Comparison of ENCODE assay signal across 8 cellular contexts in the genomic region with DNA sequence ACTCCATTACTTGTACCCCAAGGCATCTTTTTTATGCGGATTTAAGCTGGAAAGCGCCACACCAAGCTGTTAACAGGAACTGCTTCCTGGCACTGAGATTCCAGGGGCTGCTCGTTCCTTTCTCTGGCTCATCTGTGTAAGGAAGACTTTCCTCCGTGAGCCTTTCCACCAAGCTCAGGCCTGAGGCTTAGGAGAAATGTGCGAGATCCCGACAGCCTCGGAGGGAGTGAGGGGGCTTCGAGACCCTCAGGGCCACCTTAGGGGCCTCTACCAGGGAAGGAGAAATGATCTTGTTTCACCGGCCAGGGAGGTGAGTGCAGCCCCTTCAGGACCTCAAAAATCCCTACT. TPM values are rescaled to one million over a fixed set of nuclear protein-coding genes. Genes with fewer than 3 reads are reported as not detected.
DNase-seq lines count a peak whose midpoint lies in the region; ATAC-seq, FAIRE-seq and TF ChIP-seq lines count a peak whose summit lies in the region.

No MANE protein-coding gene starts in this region.

- POLR2A ChIA-PET in HEK293 (lab: Yijun Ruan, JAX) = interaction anchor here (1.5 kb wide), 1 partner anchor 42 kb away, joined by 5 read pairs; no protein-coding TSS in a partner anchor

- no peaks in the 10 kb centered on the region for H4K20me1 ChIP-seq in keratinocyte (ENCODE audit: control insufficient read depth, extremely low read depth, insufficient read depth, low read length)

- H3K27ac ChIP-seq in HEK293 (ENCODE audit: extremely low read depth, low read depth, low read length) = no peak overlapping the region; the same call in 1 of the 2 replicates
- H3K27ac ChIP-seq in keratinocyte (ENCODE audit: control insufficient read depth, insufficient read depth, low read length) = no peak overlapping the region

- no peaks in the 10 kb centered on the region for H3K27me3 ChIP-seq in keratinocyte (ENCODE audit: control insufficient read depth, extremely low read depth, insufficient read depth, low read length)

- intact Hi-C loops in left colon (cut with DNase I, micrococcal nuclease) = loop anchor here in 1 of 2 donors (5.0 kb wide), 2 partner anchors 185 to 310 kb away; no protein-coding TSS in a partner anchor

- CTCF ChIA-PET in HEK293 (lab: Yijun Ruan, JAX) = interaction anchor here (0.6 to 5.2 kb wide), 38 partner anchors 8 to 696 kb away, joined by 3 to 48 read pairs (median 4); a partner anchor contains a TSS

- peak overlapping the region; percentile 89 for H2AFZ ChIP-seq in keratinocyte (ENCODE audit: control insufficient read depth, low read length)

- no peaks in the 10 kb centered on the region for H3K9me3 ChIP-seq in HEK293 (ENCODE audit: control insufficient read depth, insufficient read depth, low read depth, low read length)
- H3K9me3 ChIP-seq in keratinocyte (ENCODE audit: control insufficient read depth, low read depth, low read length) = no peaks in the 10 kb centered on the region

- peaks cover 5 to 13% of the 10 kb centered on the region in 2 donors for H3K27me3 Mint-ChIP-seq in stimulated activated naive B cell treated with anti-CD40 and anti-IgM and Interleukin-4, amounts not matched to agents 10 μg/mL and 1 μg/mL and 100 μg/mL, for 72 hours

- peak overlapping the region; percentile 23 for H3K4me3 ChIP-seq in HEK293 (ENCODE audit: low read depth, low read length)
- H3K4me3 ChIP-seq in WI38 (ENCODE audit: low read depth, low read length) = peak overlapping the region; percentile 71
- peak overlapping the region; percentile 52 to 78 (median 69) for H3K4me3 ChIP-seq in keratinocyte (ENCODE audit: control insufficient read depth in 2 of 3, extremely low read depth in 1 of 3, insufficient read depth in 2 of 3, low read depth in 1 of 3, low read length in 3 of 3)

- peak overlapping the region; percentile 89 for H3K4me2 ChIP-seq in keratinocyte (ENCODE audit: control insufficient read depth, extremely low read depth, insufficient read depth, low read depth, low read length)

- H3K36me3 ChIP-seq in HEK293 (ENCODE audit: control insufficient read depth in 2 of 2, insufficient read depth in 1 of 2, low read length in 2 of 2) (no peaks in the 10 kb centered on the region), keratinocyte (ENCODE audit: control insufficient read depth in 2 of 2, extremely low read depth in 1 of 2, insufficient read depth in 2 of 2, low read length in 2 of 2) (no peaks in the 10 kb centered on the region)

- dilution Hi-C loops in keratinocyte (cut with MboI; ENCODE audit: extremely low pct_ligation_motif_present, low sequenced_read_pairs) = no loop called here

- peaks cover 5 to 6% of the 10 kb centered on the region in 2 donors for H3K9me3 Mint-ChIP-seq in stimulated activated naive B cell treated with anti-CD40 and anti-IgM and Interleukin-4, amounts not matched to agents 10 μg/mL and 1 μg/mL and 100 μg/mL, for 72 hours

- no peaks in the 10 kb centered on the region for H3K79me2 ChIP-seq in keratinocyte (ENCODE audit: control insufficient read depth, insufficient read depth, low read length)

- FAIRE-seq in keratinocyte (lab: Jason Lieb, UNC) = no peak

- H3K4me1 Mint-ChIP-seq in stimulated activated naive B cell treated with anti-CD40 and anti-IgM and Interleukin-4, amounts not matched to agents 10 μg/mL and 1 μg/mL and 100 μg/mL, for 72 hours = peaks cover 4 to 6% of the 10 kb centered on the region in 2 donors

- no peak overlapping the region for H3K27ac Mint-ChIP-seq in stimulated activated naive B cell treated with anti-CD40 and anti-IgM and Interleukin-4, amounts not matched to agents 10 μg/mL and 1 μg/mL and 100 μg/mL, for 72 hours

- TF ChIP-seq CTCF in HEK293 (tag by site-specific recombination; IDR thresholded peaks at IDR 0.05) = no peak
- no peak for TF ChIP-seq CTCF in WI38 (IDR thresholded peaks at IDR 0.05; ENCODE audit: low read depth, low read length)
- TF ChIP-seq CTCF in keratinocyte (optimal IDR thresholded peaks at IDR 0.05 in 1 of 3, IDR thresholded peaks at IDR 0.05 in 1 of 3, conservative IDR thresholded peaks at IDR 0.05 in 1 of 3; ENCODE audit: extremely low read depth in 1 of 3, insufficient read depth in 2 of 3, low read length in 3 of 3) = no peak

- H3K4me3 Mint-ChIP-seq in stimulated activated naive B cell treated with anti-CD40 and anti-IgM and Interleukin-4, amounts not matched to agents 10 μg/mL and 1 μg/mL and 100 μg/mL, for 72 hours = peak overlapping the region; percentile 29 to 72

- no peaks in the 10 kb centered on the region for H3K9me1 ChIP-seq in keratinocyte (ENCODE audit: control insufficient read depth, extremely low read depth, insufficient read depth, low read length)

- no peaks in the 10 kb centered on the region for H3K4me1 ChIP-seq in HEK293 (ENCODE audit: control insufficient read depth, insufficient read depth, low read length)
- no peaks in the 10 kb centered on the region for H3K4me1 ChIP-seq in keratinocyte (ENCODE audit: control insufficient read depth, extremely low read depth, insufficient read depth, low read length)

- no peak for ATAC-seq in stimulated activated naive B cell treated with anti-CD40 and anti-IgM and Interleukin-4, amounts not matched to agents 10 μg/mL and 1 μg/mL and 100 μg/mL, for 72 hours (replicated peaks)
- ATAC-seq in HG03457 (IDR thresholded peaks at IDR 0.05; ENCODE audit: unreplicated experiment) (no peak), left colon (no peak)

- H3K36me3 Mint-ChIP-seq in stimulated activated naive B cell treated with anti-CD40 and anti-IgM and Interleukin-4, amounts not matched to agents 10 μg/mL and 1 μg/mL and 100 μg/mL, for 72 hours = peaks cover 4 to 9% of the 10 kb centered on the region in 2 donors

- H3K9ac ChIP-seq in keratinocyte (ENCODE audit: control insufficient read depth, extremely low read depth, insufficient read depth, low read length) = peak overlapping the region; percentile 79

- DNase-seq in keratinocyte (ENCODE audit: low read depth, low spot score) (no peak), NCI-H345 (lab: John Stamatoyannopoulos, UW) (no peak), superior temporal gyrus (ENCODE audit: extremely low spot score) (no peak), left colon (no peak)
- no peak for DNase-seq in stimulated activated naive B cell treated with anti-CD40 and anti-IgM and Interleukin-4, amounts not matched to agents 10 μg/mL and 1 μg/mL and 100 μg/mL, for 72 hours

TF ChIP-seq in HEK293, 187 proteins besides CTCF, POLR2A, EP300 and RAD21:
- TF ChIP-seq ZBTB7A (tag by site-specific recombination; IDR thresholded peaks at IDR 0.05; ENCODE audit: low read depth) = no peak

RNA-seq across cellular contexts. Expression of a gene that starts 17.1 kb away (rescaled TPM):
- 0.08 TPM in 1 of 3 replicates, not detected in the others for polyA plus RNA-seq in keratinocyte
- not detected for polyA plus RNA-seq in keratinocyte (2011; ENCODE audit: low read depth)
- 0.05 TPM in 1 of 2 replicates, not detected in the other for polyA plus RNA-seq in keratinocyte (2011; cell fraction: cytosol; rRNA removed)
- polyA plus RNA-seq in keratinocyte (2011; cell fraction: nucleus; rRNA removed) = 0.18 and 0.27 TPM in 2 replicates
- polyA plus RNA-seq in keratinocyte (2012; ENCODE audit: low replicate concordance) = 0.09 and 0.10 TPM in 2 replicates
- polyA minus RNA-seq in keratinocyte = 0.10 to 0.56 TPM in 2 of 3 replicates, not detected in the other
- not detected for polyA minus RNA-seq in keratinocyte (2011; cell fraction: cytosol; rRNA and poly(A)+ RNA removed)
- polyA minus RNA-seq in keratinocyte (2011; cell fraction: nucleus; rRNA and poly(A)+ RNA removed) = 0.31 TPM in 1 of 2 replicates, not detected in the other
- 100 to 1,000 TPM; 110 to 461 TPM for total RNA-seq in left colon

RNA-seq across cellular contexts. Expression of a gene that starts 51.7 kb away (rescaled TPM):
- 103 to 247 TPM (median 123 TPM) in 3 replicates for polyA plus RNA-seq in keratinocyte
- 560 TPM for polyA plus RNA-seq in keratinocyte (2011; ENCODE audit: low read depth)
- 241 and 313 TPM in 2 replicates for polyA plus RNA-seq in keratinocyte (2011; cell fraction: cytosol; rRNA removed)
- 345 and 392 TPM in 2 replicates for polyA plus RNA-seq in keratinocyte (2011; cell fraction: nucleus; rRNA removed)
- polyA plus RNA-seq in keratinocyte (2012; ENCODE audit: low replicate concordance) = 186 and 511 TPM in 2 replicates
- 15.1 to 107 TPM (median 36.5 TPM) in 3 replicates for polyA minus RNA-seq in keratinocyte
- 50.8 TPM for polyA minus RNA-seq in keratinocyte (2011; cell fraction: cytosol; rRNA and poly(A)+ RNA removed)
- 24.5 and 111 TPM in 2 replicates for polyA minus RNA-seq in keratinocyte (2011; cell fraction: nucleus; rRNA and poly(A)+ RNA removed)
- 100 to 1,000 TPM; 229 to 335 TPM for total RNA-seq in left colon
